Comparison of ENCODE assay signal across 10 cellular contexts in the genomic region with DNA sequence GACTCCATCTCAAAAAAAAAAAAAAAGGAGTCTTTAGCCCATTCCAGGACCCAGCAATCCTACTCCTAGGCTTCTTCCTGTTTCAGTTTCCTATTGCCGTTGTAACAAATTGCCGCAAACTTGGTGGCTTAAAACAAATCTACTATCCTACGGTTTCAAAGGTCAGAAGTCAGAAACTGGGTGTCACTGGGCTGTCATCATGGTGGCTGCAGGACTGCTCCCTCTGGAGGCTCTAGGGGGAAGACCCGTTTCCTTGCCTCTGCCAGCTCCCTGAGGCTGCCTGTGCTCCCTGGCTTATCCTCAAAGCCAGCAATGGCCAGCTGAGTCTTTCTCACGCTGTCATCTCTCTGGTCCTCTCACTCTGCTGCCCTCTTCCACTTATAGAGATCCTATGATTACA. TPM values are rescaled to one million over a fixed set of nuclear protein-coding genes. Genes with fewer than 3 reads are reported as not detected.
DNase-seq lines count a peak whose midpoint lies in the region; ATAC-seq, FAIRE-seq and TF ChIP-seq lines count a peak whose summit lies in the region.
"Had no signal": no experiment of that assay in that cellular context is flagged by ENCODE, and none has a peak within 500 bp of the region (broad histone marks: within the 10 kb centered on the region; RNA-seq: fewer than 3 reads in every experiment).

No MANE protein-coding gene starts in this region.

- no peaks in the 10 kb centered on the region for H3K4me1 Mint-ChIP-seq in CD8-positive, alpha-beta memory T cell

- H2AFZ ChIP-seq in GM12878 (ENCODE audit: control insufficient read depth, low read depth, low read length) = no peak overlapping the region

- no peaks in the 10 kb centered on the region for H3K79me2 ChIP-seq in GM12878 (ENCODE audit: control insufficient read depth, insufficient read depth, low read length)

- H3K36me3 ChIP-seq in GM12878 (ENCODE audit: control insufficient read depth in 2 of 2, insufficient read depth in 2 of 2, low read length in 1 of 2) (no peaks in the 10 kb centered on the region), lower lobe of right lung (no peaks in the 10 kb centered on the region)
- H3K36me3 ChIP-seq in CD8-positive, alpha-beta memory T cell (ENCODE audit: insufficient read depth, low read length) = no peaks in the 10 kb centered on the region

- no peak overlapping the region for H3K4me2 ChIP-seq in GM12878 (ENCODE audit: control insufficient read depth, insufficient read depth)

- H3K9me3 Mint-ChIP-seq in CD8-positive, alpha-beta memory T cell = peaks cover 0 to 5% (median 0%) of the 10 kb centered on the region in 5 donors

- no peak overlapping the region for H3K27ac Mint-ChIP-seq in CD8-positive, alpha-beta memory T cell

- peak; percentile 76 for DNase-seq in ELF-1 (ENCODE audit: low read depth, low spot score)
- DNase-seq in M059J (ENCODE audit: low read depth) = peak; percentile 24
- no peak for DNase-seq in GM12878 (ENCODE audit: low read depth, low spot score)
- DNase-seq in lower lobe of right lung = no peak
- no peak for DNase-seq in NCI-H226
- no peak for DNase-seq in CD8-positive, alpha-beta memory T cell
- DNase-seq in NCI-H2171 treated with DMSO at 0.1 percent for 48 hours (lab: John Stamatoyannopoulos, UW) = no peak
- no peak for DNase-seq in stimulated activated CD4-positive, alpha-beta T cell treated with anti-CD3 and anti-CD28 coated beads, Interleukin-4, amount 100 ng/mL, for 1 hour
- DNase-seq: activated effector memory CD4-positive, alpha-beta T cell treated with Interleukin-2 at 50 U/mL for 16 hours had no signal

- CTCF ChIA-PET in GM12878 (lab: Yijun Ruan, JAX) = interaction anchor here (1.4 to 1.6 kb wide), 2 partner anchors 8 to 62 kb away, joined by 4 to 7 read pairs; no protein-coding TSS in a partner anchor
- CTCF ChIA-PET in CD8-positive, alpha-beta memory T cell (lab: Charles Lee) = interaction anchor here (1.3 kb wide), 1 partner anchor 23 kb away, joined by 3 read pairs; no protein-coding TSS in a partner anchor

- no peak for TF ChIP-seq RAD21 in GM12878 (IDR thresholded peaks at IDR 0.05; ENCODE audit: insufficient read depth, low read depth, low read length)

- intact Hi-C loops in GM12878 (cut with micrococcal nuclease; ENCODE audit: unreplicated experiment) (no loop called here), lower lobe of right lung (cut with DNase I) (no loop called here)

- H3K36me3 Mint-ChIP-seq in CD8-positive, alpha-beta memory T cell = peaks cover 0 to 6% (median 0%) of the 10 kb centered on the region in 3 donors

- peaks cover 3 to 8% of the 10 kb centered on the region in 2 experiments for H3K27me3 ChIP-seq in GM12878 (replicated peaks in 1 of 2; ENCODE audit: control insufficient read depth in 2 of 2, insufficient read depth in 2 of 2, low read length in 1 of 2)
- H3K27me3 ChIP-seq in lower lobe of right lung (ENCODE audit: low read depth) = peaks cover 10% of the 10 kb centered on the region
- H3K27me3 ChIP-seq in CD8-positive, alpha-beta memory T cell (ENCODE audit: insufficient read depth, low read length, poor library complexity, severe bottlenecking) = peaks cover 6% of the 10 kb centered on the region

- WGBS in GM12878 (ENCODE audit: insufficient coverage, insufficient replicate concordance, low lambda C conversion rate, missing lambda C conversion rate) = 16% methylated on average over 5 of the region's 5 CpGs

- H3K9ac ChIP-seq in GM12878 (ENCODE audit: control insufficient read depth, insufficient read depth, low read length) = no peak overlapping the region

- ATAC-seq in GM12878 (no peak), lower lobe of right lung (peak; percentile 74 to 82)
- ATAC-seq: sciatic nerve had no signal

- in situ Hi-C loops in GM12878 (cut with MboI) = no loop called here

- H3K27ac ChIP-seq in GM12878 (ENCODE audit: control insufficient read depth, insufficient read depth) (no peak overlapping the region), lower lobe of right lung (no peak overlapping the region)
- no peak overlapping the region for H3K27ac ChIP-seq in CD8-positive, alpha-beta memory T cell (ENCODE audit: low read depth, low read length)

- no peaks in the 10 kb centered on the region for H4K20me1 ChIP-seq in GM12878 (ENCODE audit: control insufficient read depth, insufficient read depth)

- peaks cover 24 to 56% of the 10 kb centered on the region in 2 donors for H3K27me3 Mint-ChIP-seq in CD8-positive, alpha-beta memory T cell

- RAD21 ChIA-PET in GM12878 (lab: Charles Lee; ENCODE audit: unreplicated experiment) = no interaction called here

- TF ChIP-seq POLR2A in GM12878 (IDR thresholded peaks at IDR 0.05; ENCODE audit: low read depth, low read length) = no peak

- TF ChIP-seq EP300 in GM12878 (IDR thresholded peaks at IDR 0.05; ENCODE audit: borderline replicate concordance in 1 of 2, control insufficient read depth in 1 of 2, low read depth in 2 of 2, low read length in 2 of 2) = no peak

- FAIRE-seq in GM12878 (lab: Jason Lieb, UNC) = no peak

- POLR2A ChIA-PET in GM12878 (lab: Charles Lee) = no interaction called here
- POLR2A ChIA-PET in CD8-positive, alpha-beta memory T cell (lab: Charles Lee) = no interaction called here

- SMC1A ChIA-PET in GM12878 (lab: Charles Lee; ENCODE audit: uncharacterized antibody, unreplicated experiment) = no interaction called here

- BruUV-seq in GM12878 (replicated peaks; lab: Mats Ljungman, UMichigan) = no TSS peak

- H3K9me3 ChIP-seq in GM12878 (replicated peaks; ENCODE audit: control insufficient read depth, insufficient read depth, low read length) (no peaks in the 10 kb centered on the region), lower lobe of right lung (no peaks in the 10 kb centered on the region)
- H3K9me3 ChIP-seq in CD8-positive, alpha-beta memory T cell (ENCODE audit: low read length) = no peaks in the 10 kb centered on the region

- TF ChIP-seq CTCF in GM12878 (IDR thresholded peaks at IDR 0.05 in 2 of 3, conservative IDR thresholded peaks at IDR 0.05 in 1 of 3; ENCODE audit: control insufficient read depth in 2 of 3, extremely low read depth in 1 of 3, insufficient read depth in 1 of 3, low read depth in 3 of 3, low read length in 3 of 3) (peak in 1 of 3 experiments; percentile 15; a peak in 1 of 6 replicates), lower lobe of right lung (IDR thresholded peaks at IDR 0.05) (peak; percentile 35)

- no peaks in the 10 kb centered on the region for H3K4me1 ChIP-seq in GM12878 (ENCODE audit: control insufficient read depth, insufficient read depth, low read length)
- no peaks in the 10 kb centered on the region for H3K4me1 ChIP-seq in lower lobe of right lung
- no peaks in the 10 kb centered on the region for H3K4me1 ChIP-seq in CD8-positive, alpha-beta memory T cell (ENCODE audit: insufficient read depth, low read length)

- H3K4me3 Mint-ChIP-seq in CD8-positive, alpha-beta memory T cell = no peak overlapping the region

- no peak overlapping the region for H3K4me3 ChIP-seq in GM12878
- no peak overlapping the region for H3K4me3 ChIP-seq in lower lobe of right lung
- H3K4me3 ChIP-seq in CD8-positive, alpha-beta memory T cell (ENCODE audit: low read length) = no peak overlapping the region

TF ChIP-seq in GM12878, 131 proteins besides CTCF, POLR2A, EP300 and RAD21 (continues in another document):
- TF ChIP-seq TCF3 (IDR thresholded peaks at IDR 0.05; ENCODE audit: borderline replicate concordance, insufficient read depth, low read depth, low read length) = no peak
- TF ChIP-seq, protein P1, sequence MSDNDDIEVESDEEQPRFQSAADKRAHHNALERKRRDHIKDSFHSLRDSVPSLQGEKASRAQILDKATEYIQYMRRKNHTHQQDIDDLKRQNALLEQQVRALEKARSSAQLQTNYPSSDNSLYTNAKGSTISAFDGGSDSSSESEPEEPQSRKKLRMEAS (IDR thresholded peaks at IDR 0.05; ENCODE audit: low read depth, low read length) = no peak
- TF ChIP-seq, protein P2, sequence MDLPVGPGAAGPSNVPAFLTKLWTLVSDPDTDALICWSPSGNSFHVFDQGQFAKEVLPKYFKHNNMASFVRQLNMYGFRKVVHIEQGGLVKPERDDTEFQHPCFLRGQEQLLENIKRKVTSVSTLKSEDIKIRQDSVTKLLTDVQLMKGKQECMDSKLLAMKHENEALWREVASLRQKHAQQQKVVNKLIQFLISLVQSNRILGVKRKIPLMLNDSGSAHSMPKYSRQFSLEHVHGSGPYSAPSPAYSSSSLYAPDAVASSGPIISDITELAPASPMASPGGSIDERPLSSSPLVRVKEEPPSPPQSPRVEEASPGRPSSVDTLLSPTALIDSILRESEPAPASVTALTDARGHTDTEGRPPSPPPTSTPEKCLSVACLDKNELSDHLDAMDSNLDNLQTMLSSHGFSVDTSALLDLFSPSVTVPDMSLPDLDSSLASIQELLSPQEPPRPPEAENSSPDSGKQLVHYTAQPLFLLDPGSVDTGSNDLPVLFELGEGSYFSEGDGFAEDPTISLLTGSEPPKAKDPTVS (IDR thresholded peaks at IDR 0.05; ENCODE audit: low read depth, low read length) = no peak
- no peak for TF ChIP-seq CHD4 (IDR thresholded peaks at IDR 0.05)

RNA-seq across cellular contexts. Expression of a gene that starts 8.7 kb away (rescaled TPM):
- total RNA-seq in M059J (2014; rRNA removed; shearing (Covaris generic)) = 1.4 and 3.3 TPM in 2 replicates
- 0.10 TPM in 2 replicates for total RNA-seq in GM12878 (2013; cell fraction: nucleolus; rRNA removed)
- total RNA-seq in GM12878 (2014; rRNA removed) = not detected in 2 replicates
- total RNA-seq in GM12878 (2014; rRNA removed; fragmentation: Illumina TruSeq; extraction: Trizol) = not detected in 2 replicates
- total RNA-seq in GM12878 (2021) = 0.05 TPM in 1 of 2 replicates, not detected in the other
- not detected for polyA plus RNA-seq in GM12878 (2011; ENCODE audit: low read depth)
- polyA plus RNA-seq in GM12878 (2011; rRNA removed) = not detected in 2 replicates
- polyA plus RNA-seq in GM12878 (2011; cell fraction: cytosol; rRNA removed) = 0.02 TPM in 1 of 2 replicates, not detected in the other
- 0.10 and 0.13 TPM in 2 replicates for polyA plus RNA-seq in GM12878 (2011; cell fraction: nucleus; rRNA removed)
- 0.03 TPM in 1 of 2 replicates, not detected in the other for polyA plus RNA-seq in GM12878 (2012)
- polyA plus RNA-seq in GM12878 (2014; fragmentation: Illumina TruSeq; extraction: Trizol) = not detected in 2 replicates
- not detected for polyA plus RNA-seq in GM12878 (2014; fragmentation: Nextera tagmentation; extraction: Ambion mirVana)
- polyA plus RNA-seq in GM12878 (2014; rRNA removed) = not detected in 2 replicates
- polyA plus RNA-seq in GM12878 (2016; fragmentation: Nextera tagmentation; extraction: Ambion mirVana) = not detected
- polyA minus RNA-seq in GM12878 (2011; rRNA and poly(A)+ RNA removed) = 0.05 TPM in 1 of 2 replicates, not detected in the other
- polyA minus RNA-seq in GM12878 (2011; cell fraction: cytosol; rRNA and poly(A)+ RNA removed) = not detected in 2 replicates
- polyA minus RNA-seq in GM12878 (2011; cell fraction: nucleus; rRNA and poly(A)+ RNA removed) = under 0.01 and 0.10 TPM in 2 replicates
- total RNA-seq in lower lobe of right lung = 7.1 TPM
- total RNA-seq in CD8-positive, alpha-beta memory T cell = under 1 TPM; 0.11 to 0.20 TPM
- not detected for polyA plus RNA-seq in CD8-positive, alpha-beta memory T cell

Comparison
In these comparisons a context has a peak if more than half of its experiments do, and no peak if none do; other contexts are left out.
1. DNase-seq: peak in ELF-1 (single experiment) and M059J (single experiment); none in GM12878 (single experiment), lower lobe of right lung (single experiment), NCI-H226 (single experiment), CD8-positive, alpha-beta memory T cell (0 of 5), NCI-H2171 treated with DMSO at 0.1 percent for 48 hours (single experiment) and stimulated activated CD4-positive, alpha-beta T cell treated with anti-CD3 and anti-CD28 coated beads, Interleukin-4, amount 100 ng/mL, for 1 hour (single experiment).